In genomic region chr2:52704251-52704650, GRCh38 we compare ENCODE assay signal across 25 cellular contexts.
"Had no signal": no experiment of that assay in that cellular context is flagged by ENCODE, and none has a peak within 500 bp of the region (broad histone marks: within the 10 kb centered on the region; RNA-seq: fewer than 3 reads in every experiment).

No MANE protein-coding gene starts in this region.

- ATAC-seq: naive thymus-derived CD4-positive, alpha-beta T cell; natural killer cell; pancreas; right cardiac atrium; right lobe of liver; stimulated activated memory B cell treated with anti-CD40 and anti-IgM and Interleukin-4, amounts not matched to agents 10 μg/mL and 1 μg/mL and 100 μg/mL, for 72 hours; stimulated activated naive CD8-positive, alpha-beta T cell treated with anti-CD3 and anti-CD28 coated beads, Interleukin-15, amount 100 ng/mL, for 72 hours; stimulated activated naive CD8-positive, alpha-beta T cell treated with anti-CD3 and anti-CD28 coated beads, Interleukin-15, Interleukin-2, amounts not matched to agents 100 U/mL and 50 U/mL, for 24 hours; upper lobe of right lung had no signal

- DNase-seq: naive thymus-derived CD4-positive, alpha-beta T cell; natural killer cell; nucleus accumbens; pancreas; right cardiac atrium; right lobe of liver; sigmoid colon; small intestine; stimulated activated CD4-positive, alpha-beta T cell treated with anti-CD3 and anti-CD28 coated beads, Interleukin-15, amount 100 ng/mL, for 24 hours; stimulated activated CD4-positive, alpha-beta T cell treated with anti-CD3 and anti-CD28 coated beads, Interleukin-4, amount 100 ng/mL, for 1 hour; stimulated activated CD4-positive, alpha-beta T cell treated with anti-CD3 and anti-CD28 coated beads, Interleukin-4, amount 100 ng/mL, for 4 hours; stimulated activated CD8-positive, alpha-beta memory T cell treated with anti-CD3 and anti-CD28 coated beads, Interleukin-4, amount 100 ng/mL, for 48 hours; stimulated activated naive CD4-positive, alpha-beta T cell; stimulated activated naive CD8-positive, alpha-beta T cell treated with anti-CD3 and anti-CD28 coated beads, Interleukin-15, amount 100 ng/mL, for 72 hours; stimulated activated naive CD8-positive, alpha-beta T cell treated with anti-CD3 and anti-CD28 coated beads, Interleukin-15, Interleukin-2, amounts not matched to agents 100 U/mL and 50 U/mL, for 24 hours; substantia nigra; testis; tibial artery; transverse colon; upper lobe of right lung; uterus had no signal

- H3K4me3 Mint-ChIP-seq: naive thymus-derived CD4-positive, alpha-beta T cell; natural killer cell; nephron; neural crest cell; stimulated activated memory B cell treated with anti-CD40 and anti-IgM and Interleukin-4, amounts not matched to agents 10 μg/mL and 1 μg/mL and 100 μg/mL, for 72 hours; stimulated activated naive CD8-positive, alpha-beta T cell treated with anti-CD3 and anti-CD28 coated beads, Interleukin-15, amount 100 ng/mL, for 72 hours; type B pancreatic cell had no signal

- H3K27me3 Mint-ChIP-seq: naive thymus-derived CD4-positive, alpha-beta T cell; stimulated activated memory B cell treated with anti-CD40 and anti-IgM and Interleukin-4, amounts not matched to agents 10 μg/mL and 1 μg/mL and 100 μg/mL, for 72 hours; stimulated activated naive CD8-positive, alpha-beta T cell treated with anti-CD3 and anti-CD28 coated beads, Interleukin-15, amount 100 ng/mL, for 72 hours; type B pancreatic cell had no signal

- H3K9me3 Mint-ChIP-seq: stimulated activated memory B cell treated with anti-CD40 and anti-IgM and Interleukin-4, amounts not matched to agents 10 μg/mL and 1 μg/mL and 100 μg/mL, for 72 hours had no signal

- H3K36me3 Mint-ChIP-seq: naive thymus-derived CD4-positive, alpha-beta T cell; natural killer cell; stimulated activated memory B cell treated with anti-CD40 and anti-IgM and Interleukin-4, amounts not matched to agents 10 μg/mL and 1 μg/mL and 100 μg/mL, for 72 hours; type B pancreatic cell had no signal

- H3K27ac Mint-ChIP-seq: naive thymus-derived CD4-positive, alpha-beta T cell; natural killer cell; stimulated activated memory B cell treated with anti-CD40 and anti-IgM and Interleukin-4, amounts not matched to agents 10 μg/mL and 1 μg/mL and 100 μg/mL, for 72 hours; stimulated activated naive CD8-positive, alpha-beta T cell treated with anti-CD3 and anti-CD28 coated beads, Interleukin-15, amount 100 ng/mL, for 72 hours; type B pancreatic cell had no signal

- H3K4me1 Mint-ChIP-seq: naive thymus-derived CD4-positive, alpha-beta T cell; natural killer cell; neural crest cell; stimulated activated memory B cell treated with anti-CD40 and anti-IgM and Interleukin-4, amounts not matched to agents 10 μg/mL and 1 μg/mL and 100 μg/mL, for 72 hours; stimulated activated naive CD8-positive, alpha-beta T cell treated with anti-CD3 and anti-CD28 coated beads, Interleukin-15, amount 100 ng/mL, for 72 hours had no signal
